ENCODE assay signal across 18 cellular contexts in genomic region chr4:95638920-95639501, GRCh38.
DNase-seq lines count a peak whose midpoint lies in the region; ATAC-seq, FAIRE-seq and TF ChIP-seq lines count a peak whose summit lies in the region.
"Had no signal": no experiment of that assay in that cellular context is flagged by ENCODE, and none has a peak within 500 bp of the region (broad histone marks: within the 10 kb centered on the region; RNA-seq: fewer than 3 reads in every experiment).

No MANE protein-coding gene starts in this region.

- no peak overlapping the region for H3K27ac ChIP-seq in HepG2 (ENCODE audit: extremely low read length, insufficient read depth, low read length)
- H3K27ac ChIP-seq: adrenal gland, tibial nerve had no signal

- H3K27me3 ChIP-seq in HepG2 (ENCODE audit: control insufficient read depth in 1 of 2, insufficient read depth in 2 of 2, low read length in 2 of 2), result no peaks in the 10 kb centered on the region
- H3K27me3 ChIP-seq: adrenal gland, tibial nerve had no signal

- in situ Hi-C loops in HepG2 (cut with HindIII; ENCODE audit: extremely low pct_ligation_motif_present, low pct_unique_long_range_greater_than_20kb), result no loop called here

- POLR2A ChIA-PET in HepG2 (lab: Yijun Ruan, JAX), result no interaction called here

- no peak overlapping the region for H3K4me2 ChIP-seq in HepG2 (ENCODE audit: low read depth, low read length)

- peak overlapping the region; percentile 39 to 80 for H3K4me3 Mint-ChIP-seq in CD14-positive monocyte
- H3K4me3 Mint-ChIP-seq: activated CD4-positive, alpha-beta T cell treated with anti-CD3 and anti-CD28 coated beads, Interleukin-2, amount 10 ng/mL, durations not matched to agents 24 days and 14 days; activated T-cell treated with anti-CD3 and anti-CD28 coated beads, Interleukin-2, amount 50 U/mL, for 24 hours had no signal

- H2AFZ ChIP-seq in HepG2 (ENCODE audit: low read length), result no peak overlapping the region

- TF ChIP-seq EP300 in HepG2 (IDR thresholded peaks at IDR 0.05; ENCODE audit: low read depth in 2 of 2, low read length in 2 of 2), result no peak
- no peak for TF ChIP-seq EP300 in HepG2 (CRISPR knock-in tag; IDR thresholded peaks at IDR 0.05; ENCODE audit: borderline replicate concordance)

- CTCF ChIA-PET in HepG2 (lab: Yijun Ruan, JAX; ENCODE audit: low intra/inter-chr PET ratio, low total read pairs), result no interaction called here

- no peak for TF ChIP-seq POLR2A in HepG2 (IDR thresholded peaks at IDR 0.05; ENCODE audit: insufficient read depth in 1 of 2, low read depth in 2 of 2, low read length in 2 of 2)

- H3K4me1 Mint-ChIP-seq in CD14-positive monocyte, result peaks cover 16% of the 10 kb centered on the region

- WGBS in HepG2 (ENCODE audit: low lambda C conversion rate), result 2% methylated on average over 5 of the region's 5 CpGs

- no peak for TF ChIP-seq CTCF in CD14-positive monocyte (IDR thresholded peaks at IDR 0.05)
- TF ChIP-seq CTCF in HepG2 (CRISPR knock-in tag; IDR thresholded peaks at IDR 0.05), result no peak

- peaks cover 0 to 9% (median 0%) of the 10 kb centered on the region in 7 donors for H3K9me3 Mint-ChIP-seq in CD14-positive monocyte
- H3K9me3 Mint-ChIP-seq: activated CD4-positive, alpha-beta T cell treated with anti-CD3 and anti-CD28 coated beads, Interleukin-2, amount 10 ng/mL, durations not matched to agents 24 days and 14 days; activated T-cell treated with anti-CD3 and anti-CD28 coated beads, Interleukin-2, amount 50 U/mL, for 24 hours had no signal

- FAIRE-seq in HepG2 (lab: Jason Lieb, UNC), result no peak
- FAIRE-seq: colon, G401.6, kidney had no signal

- BruUV-seq in HepG2 (replicated peaks; lab: Mats Ljungman, UMichigan), result no TSS peak

- H3K79me2 ChIP-seq in HepG2 (ENCODE audit: insufficient read depth, low read length), result no peaks in the 10 kb centered on the region

- H3K9me3 ChIP-seq in HepG2 (ENCODE audit: low read length), result peaks cover 22% of the 10 kb centered on the region
- H3K9me3 ChIP-seq: adrenal gland, Caco-2, tibial nerve had no signal

- no peak overlapping the region for H3K4me3 ChIP-seq in HepG2 (replicated peaks in 1 of 3; ENCODE audit: insufficient read depth in 1 of 3, low read depth in 2 of 3, low read length in 3 of 3)
- H3K4me3 ChIP-seq: adrenal gland, tibial nerve had no signal

- no peaks in the 10 kb centered on the region for H3K36me3 ChIP-seq in HepG2 (replicated peaks in 1 of 2; ENCODE audit: control insufficient read depth in 1 of 2, insufficient read depth in 2 of 2, low read length in 2 of 2)
- H3K36me3 ChIP-seq: adrenal gland, tibial nerve had no signal

- H3K4me1 ChIP-seq in HepG2 (ENCODE audit: insufficient read depth, low read length), result no peaks in the 10 kb centered on the region
- H3K4me1 ChIP-seq: adrenal gland had no signal

- intact Hi-C loops in CD14-positive monocyte (cut with micrococcal nuclease) (no loop called here), HepG2 (cut with micrococcal nuclease; ENCODE audit: unreplicated experiment) (no loop called here)

- H3K36me3 Mint-ChIP-seq in CD14-positive monocyte, result no peaks in the 10 kb centered on the region

- no peak overlapping the region for H3K9ac ChIP-seq in HepG2 (ENCODE audit: insufficient read depth, low read depth, low read length)

- no peak for TF ChIP-seq RAD21 in HepG2 (CRISPR knock-in tag; IDR thresholded peaks at IDR 0.05)

- H4K20me1 ChIP-seq in HepG2 (ENCODE audit: insufficient read depth, low read length), result no peaks in the 10 kb centered on the region

- no peaks in the 10 kb centered on the region for H3K27me3 Mint-ChIP-seq in CD14-positive monocyte (ENCODE audit: low read depth in 3 of 3)
- H3K27me3 Mint-ChIP-seq: activated CD4-positive, alpha-beta T cell treated with anti-CD3 and anti-CD28 coated beads, Interleukin-2, amount 10 ng/mL, durations not matched to agents 24 days and 14 days; activated T-cell treated with anti-CD3 and anti-CD28 coated beads, Interleukin-2, amount 50 U/mL, for 24 hours had no signal

- H3K27ac Mint-ChIP-seq in CD14-positive monocyte, result peak overlapping the region in 1 of 7 donors; percentile 39
- H3K27ac Mint-ChIP-seq: activated CD4-positive, alpha-beta T cell treated with anti-CD3 and anti-CD28 coated beads, Interleukin-2, amount 10 ng/mL, durations not matched to agents 24 days and 14 days; activated T-cell treated with anti-CD3 and anti-CD28 coated beads, Interleukin-2, amount 50 U/mL, for 24 hours had no signal

- ATAC-seq in HepG2, result no peak
- no peak for ATAC-seq in GM18870 (IDR thresholded peaks at IDR 0.05; ENCODE audit: unreplicated experiment)
- ATAC-seq in GM21381 (IDR thresholded peaks at IDR 0.05; ENCODE audit: unreplicated experiment), result no peak

- DNase-seq in CD14-positive monocyte (ENCODE audit: low spot score), result no peak
- peak; percentile 20 for DNase-seq in LHCN-M2 (ENCODE audit: low read depth)
- DNase-seq in amniotic epithelial cell (ENCODE audit: low read depth), result peak; percentile 58
- no peak for DNase-seq in HepG2 (ENCODE audit: low spot score)
- no peak for DNase-seq in NCI-H2029 (lab: John Stamatoyannopoulos, UW)
- no peak for DNase-seq in NCI-H1930 (lab: John Stamatoyannopoulos, UW)
- DNase-seq: activated CD4-positive, alpha-beta T cell treated with anti-CD3 and anti-CD28 coated beads, Interleukin-2, amount 10 ng/mL, durations not matched to agents 24 days and 14 days; activated T-cell treated with anti-CD3 and anti-CD28 coated beads, Interleukin-2, amount 50 U/mL, for 24 hours; adrenal gland; HCEC 1CT; kidney; NCI-H69 had no signal

TF ChIP-seq in HepG2, 621 proteins besides CTCF, POLR2A, EP300 and RAD21:
- TF ChIP-seq XBP1 (CRISPR knock-in tag; IDR thresholded peaks at IDR 0.05) (no peak), ZNF777 (CRISPR knock-in tag; IDR thresholded peaks at IDR 0.05) (no peak), ZNF878 (CRISPR knock-in tag; IDR thresholded peaks at IDR 0.05) (no peak), ATF7 (IDR thresholded peaks at IDR 0.05) (peak; percentile 31; the same call in 1 of the 2 replicates), ATF7 (CRISPR knock-in tag; IDR thresholded peaks at IDR 0.05) (no peak), NR2F2 (IDR thresholded peaks at IDR 0.05; ENCODE audit: borderline replicate concordance, low read depth) (no peak), ZNF672 (CRISPR knock-in tag; IDR thresholded peaks at IDR 0.05) (no peak), AKNA (CRISPR knock-in tag; IDR thresholded peaks at IDR 0.05; ENCODE audit: borderline replicate concordance) (no peak), CEBPB (IDR thresholded peaks at IDR 0.05; ENCODE audit: borderline replicate concordance, low read depth, low read length) (0 out of 2 replicates have a peak, but pooled peaks have one; percentile 21)

Comparison
In these comparisons a context has a peak if more than half of its experiments do, and no peak if none do; other contexts are left out.
1. DNase-seq: peak in LHCN-M2 (single experiment) and amniotic epithelial cell (single experiment); none in CD14-positive monocyte (single experiment), HepG2 (single experiment), NCI-H2029 (single experiment) and NCI-H1930 (0 of 2).